1 cellular context compared by ENCODE assay signal in genomic region chr15:25905140-25905539, GRCh38.
TF ChIP-seq lines count a peak whose summit lies in the region.

No MANE protein-coding gene starts in this region.

TF ChIP-seq in H1, 55 proteins besides CTCF, POLR2A, EP300 and RAD21 (continued from another document):
- TF ChIP-seq CHD7 (IDR thresholded peaks at IDR 0.05; ENCODE audit: insufficient replicate concordance, low read length) (no peak), NRF1 (IDR thresholded peaks at IDR 0.05; ENCODE audit: low read depth, low read length) (no peak), KDM5A (IDR thresholded peaks at IDR 0.05; ENCODE audit: low read length) (no peak), ZNF274 (IDR thresholded peaks at IDR 0.05; ENCODE audit: borderline replicate concordance, extremely low read depth, low read length) (no peak), CBX8 (IDR thresholded peaks at IDR 0.05; ENCODE audit: borderline replicate concordance, low read depth, low read length) (no peak), CHD1 (IDR thresholded peaks at IDR 0.05; ENCODE audit: low read depth, low read length) (no peak), NANOG (IDR thresholded peaks at IDR 0.05; ENCODE audit: insufficient read depth, low read depth, low read length, poor library complexity, severe bottlenecking) (no peak), MAFK (IDR thresholded peaks at IDR 0.05; ENCODE audit: low read depth, low read length) (no peak), YY1 (IDR thresholded peaks at IDR 0.05; ENCODE audit: low read depth, low read length) (no peak), CBX5 (IDR thresholded peaks at IDR 0.05; ENCODE audit: low read depth, low read length) (no peak), RFX5 (IDR thresholded peaks at IDR 0.05; ENCODE audit: borderline replicate concordance, low read depth, low read length) (no peak), GABPA (IDR thresholded peaks at IDR 0.05; ENCODE audit: borderline replicate concordance, insufficient read depth, low read length) (no peak), JUN (IDR thresholded peaks at IDR 0.05; ENCODE audit: low read depth, low read length) (no peak)
